ENCODE assay signal across 8 cellular contexts in the genomic region with DNA sequence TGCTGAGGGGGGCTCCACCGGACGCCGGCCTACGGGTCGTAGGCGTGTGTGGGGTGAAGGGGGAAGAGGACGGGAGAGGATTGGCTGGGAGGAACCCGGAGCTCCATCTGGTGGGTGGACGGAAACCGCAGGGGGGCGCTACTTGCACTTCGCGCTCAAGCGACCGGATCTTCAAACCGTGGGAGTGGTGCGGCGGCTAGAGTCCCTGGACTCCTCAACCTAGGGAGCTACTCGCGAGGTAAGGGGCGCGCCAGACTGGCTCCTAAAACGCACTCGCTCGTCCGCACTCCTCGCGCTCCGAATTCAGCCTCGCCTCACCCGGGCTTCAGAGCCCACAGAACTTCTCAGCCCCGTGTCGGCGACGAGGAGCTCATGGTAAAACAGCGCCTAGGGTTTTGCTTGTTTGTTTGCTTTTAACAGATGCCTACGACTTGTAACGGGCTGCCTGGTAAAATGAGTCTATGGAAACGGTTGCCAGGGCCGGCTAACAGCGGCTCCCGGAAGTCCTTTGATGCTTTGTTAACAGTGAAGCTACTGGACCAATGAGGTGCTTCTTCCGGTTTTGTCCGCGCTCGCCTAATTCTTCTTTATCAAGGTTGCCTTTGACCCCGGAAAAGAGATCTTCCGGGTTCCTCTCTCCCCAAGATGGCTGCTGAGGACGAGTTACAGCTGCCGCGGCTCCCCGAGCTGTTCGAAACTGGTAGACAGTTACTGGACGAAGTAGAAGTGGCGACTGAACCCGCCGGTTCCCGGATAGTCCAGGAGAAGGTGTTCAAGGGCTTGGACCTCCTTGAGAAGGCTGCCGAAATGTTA. TPM values are rescaled to one million over a fixed set of nuclear protein-coding genes. Genes with fewer than 3 reads are reported as not detected.
DNase-seq lines count a peak whose midpoint lies in the region; ATAC-seq and TF ChIP-seq lines count a peak whose summit lies in the region.

Gene IGBP1 (plus strand): TSS at position 145 of the 813 bp plus-strand sequence. CDS start 501 bp downstream, at position 646.

- peaks cover 21% of the 10 kb centered on the region for H3K4me1 ChIP-seq in HUES64 (ENCODE audit: insufficient read depth, low read length)
- peaks cover 9% of the 10 kb centered on the region for H3K4me1 ChIP-seq in OCI-LY3 (ENCODE audit: low read length)
- H3K4me1 ChIP-seq in mononuclear cell (ENCODE audit: insufficient read depth, low read length), result peaks cover 16% of the 10 kb centered on the region

- ATAC-seq in GM21447 (IDR thresholded peaks at IDR 0.05; ENCODE audit: unreplicated experiment), result peak; percentile 88

- H3K9ac ChIP-seq in HUES64 (ENCODE audit: low read depth, low read length) (peak within 1 kb of the TSS; percentile 95), OCI-LY3 (ENCODE audit: low read length) (peak within 1 kb of the TSS; percentile 95)

- H3K36me3 ChIP-seq in HUES64 (ENCODE audit: insufficient read depth, low read length), result peaks cover 30% of the 10 kb centered on the region
- H3K36me3 ChIP-seq in OCI-LY3 (replicated peaks; ENCODE audit: low read depth, low read length), result peaks cover 6% of the 10 kb centered on the region

- H3K27me3 ChIP-seq in HUES64 (ENCODE audit: insufficient read depth, low read length) (no peaks in the 10 kb centered on the region), OCI-LY3 (ENCODE audit: low read depth, low read length) (no peaks in the 10 kb centered on the region), mononuclear cell (ENCODE audit: insufficient read depth, low read length) (no peaks in the 10 kb centered on the region)

- peak; percentile 94 for DNase-seq in DMS 273 (lab: John Stamatoyannopoulos, UW; ENCODE audit: unreplicated experiment)
- DNase-seq in activated CD8-positive, alpha-beta memory T cell treated with anti-CD3 and anti-CD28 coated beads, Interleukin-2, amount 50 U/mL, for 48 hours, result peak; percentile 79
- DNase-seq in epidermal melanocyte (ENCODE audit: insufficient read length, low spot score), result peak; percentile 67
- peak; percentile 24 to 53 for DNase-seq in stimulated activated CD8-positive, alpha-beta memory T cell treated with anti-CD3 and anti-CD28 coated beads, Interleukin-4, amount 100 ng/mL, for 1 hour (ENCODE audit: low read depth in 2 of 2, low spot score in 1 of 2)

- peak within 1 kb of the TSS; percentile 80 for H3K4me2 ChIP-seq in OCI-LY3 (ENCODE audit: low read length)

- H3K27ac ChIP-seq in HUES64 (ENCODE audit: low read depth, low read length) (peak within 1 kb of the TSS; percentile 100), OCI-LY3 (ENCODE audit: low read length) (peak within 1 kb of the TSS; percentile 88)

- H3K79me2 ChIP-seq in OCI-LY3 (ENCODE audit: low read length), result peaks cover 30% of the 10 kb centered on the region

- peak; percentile 73 for TF ChIP-seq CTCF in OCI-LY3 (IDR thresholded peaks at IDR 0.05; ENCODE audit: low read depth, low read length)

- under 1% methylated on average over 59 of the region's 59 CpGs for WGBS in HUES64

- H3K4me3 ChIP-seq in HUES64 (ENCODE audit: low read length), result peak within 1 kb of the TSS; percentile 99
- H3K4me3 ChIP-seq in OCI-LY3 (ENCODE audit: low read length), result peak within 1 kb of the TSS; percentile 97
- H3K4me3 ChIP-seq in mononuclear cell (ENCODE audit: low read length), result peak within 1 kb of the TSS; percentile 69

- H4K20me1 ChIP-seq in OCI-LY3 (ENCODE audit: insufficient read depth, low read length), result no peaks in the 10 kb centered on the region

- peak within 1 kb of the TSS; percentile 99 for H2AFZ ChIP-seq in OCI-LY3 (ENCODE audit: low read depth, low read length)

- H3K9me3 ChIP-seq in HUES64 (ENCODE audit: insufficient read depth, low read depth, low read length) (no peaks in the 10 kb centered on the region), OCI-LY3 (ENCODE audit: insufficient read depth, low read length) (no peaks in the 10 kb centered on the region), mononuclear cell (ENCODE audit: low read depth, low read length) (no peaks in the 10 kb centered on the region)

RNA-seq across cellular contexts. Expression of gene IGBP1, which starts in this region (rescaled TPM):
- 34.6 TPM for polyA plus RNA-seq in HUES64 (2013, experiment 1 of 2)
- polyA plus RNA-seq in HUES64 (2013, experiment 2 of 2), result 41.7 TPM
- total RNA-seq in mononuclear cell, result 118 TPM

Comparison
In these comparisons a context has a peak if more than half of its experiments do, and no peak if none do; other contexts are left out.
1. Peak in every context shown above with its lines: DNase-seq, ATAC-seq, H3K4me3 ChIP-seq and H3K27ac ChIP-seq.
2. DNase-seq: peak in every context shown above with its lines; median percentile 94 in DMS 273; 79 in activated CD8-positive, alpha-beta memory T cell treated with anti-CD3 and anti-CD28 coated beads, Interleukin-2, amount 50 U/mL, for 48 hours; 67 in epidermal melanocyte; 38 in stimulated activated CD8-positive, alpha-beta memory T cell treated with anti-CD3 and anti-CD28 coated beads, Interleukin-4, amount 100 ng/mL, for 1 hour.